8 cellular contexts compared by ENCODE assay signal in genomic region chr3:38738630-38739395, GRCh38.
DNase-seq lines count a peak whose midpoint lies in the region; ATAC-seq and TF ChIP-seq lines count a peak whose summit lies in the region.

No MANE protein-coding gene starts in this region.

- no peaks in the 10 kb centered on the region for H3K36me3 ChIP-seq in PC-9 (ENCODE audit: low read depth)
- H3K36me3 ChIP-seq in spleen: no peaks in the 10 kb centered on the region

- H4K20me1 ChIP-seq in PC-9 (ENCODE audit: insufficient read depth): no peaks in the 10 kb centered on the region

- BruUV-seq in Calu3 (replicated peaks; lab: Mats Ljungman, UMichigan): no TSS peak
- BruUV-seq in PC-9 (replicated peaks; lab: Mats Ljungman, UMichigan): no TSS peak

- POLR2A ChIA-PET in PC-9 (lab: Charles Lee; ENCODE audit: unreplicated experiment): no interaction called here

- no peak for ATAC-seq in GM21526 (IDR thresholded peaks at IDR 0.05; ENCODE audit: low FRiP score, unreplicated experiment)

- H3K4me3 ChIP-seq in PC-9: no peak overlapping the region
- H3K4me3 ChIP-seq in fibroblast of mammary gland (ENCODE audit: control insufficient read depth, low read depth, low read length): no peak overlapping the region
- no peak overlapping the region for H3K4me3 ChIP-seq in spleen

- H3K4me1 Mint-ChIP-seq in Calu3 (ENCODE audit: low read depth, unreplicated experiment): no peaks in the 10 kb centered on the region

- TF ChIP-seq POLR2A in spleen (IDR thresholded peaks at IDR 0.05): no peak

- no peaks in the 10 kb centered on the region for H3F3A ChIP-seq in PC-9 (ENCODE audit: insufficient read depth, low read depth)

- no peak overlapping the region for H3K4me2 ChIP-seq in PC-9

- H3K27me3 Mint-ChIP-seq in Calu3 (ENCODE audit: unreplicated experiment): peaks cover 71% of the 10 kb centered on the region

- no peak overlapping the region for H3K27ac Mint-ChIP-seq in Calu3 (ENCODE audit: unreplicated experiment)

- no peaks in the 10 kb centered on the region for H3K9me2 ChIP-seq in PC-9 (ENCODE audit: insufficient read depth)

- no peak overlapping the region for H3K4me3 Mint-ChIP-seq in Calu3 (ENCODE audit: low read depth, unreplicated experiment)

- H3K27ac ChIP-seq in PC-9: no peak overlapping the region
- H3K27ac ChIP-seq in spleen: no peak overlapping the region

- H3K36me3 Mint-ChIP-seq in Calu3 (ENCODE audit: insufficient read depth, unreplicated experiment): no peaks in the 10 kb centered on the region

- peak; percentile 72 for DNase-seq in Calu3
- peak; percentile 55 for DNase-seq in GM20000 (ENCODE audit: low spot score)
- peak in 1 of 2 experiments; percentile 13 for DNase-seq in PC-9
- DNase-seq in fibroblast of mammary gland (ENCODE audit: low read depth): peak; percentile 48
- DNase-seq in stimulated activated CD8-positive, alpha-beta memory T cell treated with anti-CD3 and anti-CD28 coated beads, Interleukin-15, amount 100 ng/mL, for 48 hours (ENCODE audit: low read depth in 2 of 2): peak; percentile 7 to 8
- no peak for DNase-seq in spleen
- DNase-seq in hippocampal formation (lab: John Stamatoyannopoulos, UW): no peak

- CTCF ChIA-PET in Calu3 (lab: Charles Lee) (interaction anchor here (0.5 to 1.6 kb wide), 4 partner anchors 105 to 274 kb away, joined by 3 to 13 read pairs (median 8); no protein-coding TSS in a partner anchor), PC-9 (lab: Charles Lee) (interaction anchor here (0.5 kb wide), 1 partner anchor 105 kb away, joined by 3 read pairs; no protein-coding TSS in a partner anchor)

- intact Hi-C loops in Calu3 (cut with micrococcal nuclease; ENCODE audit: unreplicated experiment): loop anchor here (1.0 to 2.0 kb wide), 3 partner anchors 105 to 292 kb away; no protein-coding TSS in a partner anchor
- intact Hi-C loops in PC-9 (cut with micrococcal nuclease; ENCODE audit: unreplicated experiment): no loop called here
- intact Hi-C loops in spleen (cut with DNase I; ENCODE audit: low total_unique reads): no loop called here

- H3K9me3 Mint-ChIP-seq in Calu3 (ENCODE audit: low read depth, unreplicated experiment): no peaks in the 10 kb centered on the region

- H3K27me3 ChIP-seq in PC-9 (ENCODE audit: insufficient read depth, low read depth) (peaks cover 21% of the 10 kb centered on the region; the same call in 1 of the 2 replicates), spleen (replicated peaks in 1 of 7) (peaks cover 0 to 9% (median 0%) of the 10 kb centered on the region in 7 donors)

- 62 to 72% (median 65%) methylated on average over 11 to 13 of the region's 13 CpGs for WGBS in spleen, 5 donors

- no peak overlapping the region for H2AFZ ChIP-seq in PC-9

- no peaks in the 10 kb centered on the region for H3K4me1 ChIP-seq in PC-9 (replicated peaks; ENCODE audit: insufficient read depth)
- peaks cover 0 to 3% (median 0%) of the 10 kb centered on the region in 6 donors for H3K4me1 ChIP-seq in spleen

- H3K9me3 ChIP-seq in PC-9 (ENCODE audit: insufficient read depth, low read depth): no peaks in the 10 kb centered on the region
- H3K9me3 ChIP-seq in spleen: no peaks in the 10 kb centered on the region

- TF ChIP-seq CTCF in Calu3 (IDR thresholded peaks at IDR 0.05; ENCODE audit: unreplicated experiment) (peak; percentile 51), GM20000 (IDR thresholded peaks at IDR 0.05; ENCODE audit: extremely low read depth, missing control alignments) (peak; percentile 51), PC-9 (conservative IDR thresholded peaks at IDR 0.05) (peak; percentile 48), fibroblast of mammary gland (conservative IDR thresholded peaks at IDR 0.05; ENCODE audit: control insufficient read depth, insufficient read depth, low read depth, low read length) (peak; percentile 74), spleen (IDR thresholded peaks at IDR 0.05 in 8 of 11, conservative IDR thresholded peaks at IDR 0.05 in 3 of 11) (peak in 5 of 11 experiments; percentile 22 to 35 (median 28))

- H3K79me2 ChIP-seq in PC-9 (ENCODE audit: low read depth): no peaks in the 10 kb centered on the region

Comparison
In these comparisons a context has a peak if more than half of its experiments do, and no peak if none do; other contexts are left out.
1. DNase-seq: peak in Calu3 (single experiment), GM20000 (single experiment), fibroblast of mammary gland (single experiment) and stimulated activated CD8-positive, alpha-beta memory T cell treated with anti-CD3 and anti-CD28 coated beads, Interleukin-15, amount 100 ng/mL, for 48 hours (2 of 2); none in spleen (single experiment) and hippocampal formation (0 of 2).